8 cellular contexts compared by ENCODE assay signal in the genomic region with DNA sequence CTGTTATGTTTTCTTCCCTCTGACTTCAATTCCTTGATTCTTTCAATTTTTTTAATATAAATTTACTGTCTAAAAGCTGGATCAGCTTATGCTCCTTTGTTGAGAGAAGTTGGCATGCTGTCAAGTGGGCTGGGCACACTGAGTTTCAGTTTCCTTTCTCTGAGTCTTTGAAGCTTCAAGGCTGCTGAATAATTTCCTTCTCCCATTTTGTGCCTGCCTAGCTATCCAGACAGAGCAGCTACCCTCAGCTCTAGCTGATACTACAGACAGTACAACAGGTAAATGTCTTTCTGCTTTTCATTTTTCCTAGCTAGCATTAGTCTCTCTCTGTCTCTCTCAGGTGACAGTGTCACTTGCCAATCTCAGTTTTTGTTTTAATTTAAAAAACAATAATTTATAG. TPM values are rescaled to one million over a fixed set of nuclear protein-coding genes. Genes with fewer than 3 reads are reported as not detected.
DNase-seq lines count a peak whose midpoint lies in the region; ATAC-seq, FAIRE-seq and TF ChIP-seq lines count a peak whose summit lies in the region.

A gene with protein sequence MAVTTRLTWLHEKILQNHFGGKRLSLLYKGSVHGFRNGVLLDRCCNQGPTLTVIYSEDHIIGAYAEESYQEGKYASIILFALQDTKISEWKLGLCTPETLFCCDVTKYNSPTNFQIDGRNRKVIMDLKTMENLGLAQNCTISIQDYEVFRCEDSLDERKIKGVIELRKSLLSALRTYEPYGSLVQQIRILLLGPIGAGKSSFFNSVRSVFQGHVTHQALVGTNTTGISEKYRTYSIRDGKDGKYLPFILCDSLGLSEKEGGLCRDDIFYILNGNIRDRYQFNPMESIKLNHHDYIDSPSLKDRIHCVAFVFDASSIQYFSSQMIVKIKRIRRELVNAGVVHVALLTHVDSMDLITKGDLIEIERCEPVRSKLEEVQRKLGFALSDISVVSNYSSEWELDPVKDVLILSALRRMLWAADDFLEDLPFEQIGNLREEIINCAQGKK (plus strand): TSS at position 204 of the 400 bp plus-strand sequence. CDS start 365 bp downstream, outside the sequence.

- H3K4me1 ChIP-seq in pancreas = peaks cover 0 to 11% (median 10%) of the 10 kb centered on the region in 3 donors
- H3K4me1 ChIP-seq in thymus (ENCODE audit: control insufficient read depth, insufficient read depth, low read length) = peaks cover 2% of the 10 kb centered on the region

- H3K27me3 Mint-ChIP-seq in activated T-cell treated with anti-CD3 and anti-CD28 coated beads, Interleukin-2, amount 50 U/mL, for 4 hours (ENCODE audit: low read depth) = no peaks in the 10 kb centered on the region

- intact Hi-C loops in pancreas (cut with DNase I) = no loop called here

- peak; percentile 85 for FAIRE-seq in pancreas (lab: Jason Lieb, UNC)

- H3K36me3 Mint-ChIP-seq in activated T-cell treated with anti-CD3 and anti-CD28 coated beads, Interleukin-2, amount 50 U/mL, for 4 hours (ENCODE audit: insufficient read depth) = peaks cover 19% of the 10 kb centered on the region

- peak; percentile 70 for DNase-seq in NCI-H460 (ENCODE audit: extremely low read depth, low read depth)
- peak; percentile 61 for DNase-seq in activated T-cell treated with anti-CD3 and anti-CD28 coated beads, Interleukin-2, amount 50 U/mL, for 4 hours
- DNase-seq in fibroblast of mammary gland (ENCODE audit: low read depth) = peak; percentile 85
- peak; percentile 53 to 81 (median 74) for DNase-seq in pancreas
- no peak for DNase-seq in GOT3 (lab: John Stamatoyannopoulos, UW)

- H3K36me3 ChIP-seq in pancreas (no peaks in the 10 kb centered on the region), thymus (ENCODE audit: control insufficient read depth, insufficient read depth) (no peaks in the 10 kb centered on the region)

- peak within 1 kb of the TSS; percentile 87 for H3K4me3 Mint-ChIP-seq in activated T-cell treated with anti-CD3 and anti-CD28 coated beads, Interleukin-2, amount 50 U/mL, for 4 hours

- peaks cover 11% of the 10 kb centered on the region for H3K9me3 Mint-ChIP-seq in activated T-cell treated with anti-CD3 and anti-CD28 coated beads, Interleukin-2, amount 50 U/mL, for 4 hours

- ATAC-seq in GM18499 (IDR thresholded peaks at IDR 0.05; ENCODE audit: insufficient read depth, unreplicated experiment) = peak; percentile 86
- peak; percentile 84 for ATAC-seq in HG02840 (IDR thresholded peaks at IDR 0.05; ENCODE audit: low FRiP score, unreplicated experiment)
- peak; percentile 83 to 86 for ATAC-seq in activated T-cell treated with anti-CD3 and anti-CD28 coated beads, Interleukin-2, amount 50 U/mL, for 4 hours
- ATAC-seq in pancreas = peak; percentile 93 to 98 (median 96)

- H3K27ac ChIP-seq in pancreas = peak within 1 kb of the TSS in 2 of 4 donors; percentile 20 to 73
- peak within 1 kb of the TSS; percentile 80 for H3K27ac ChIP-seq in thymus (ENCODE audit: low read depth)

- TF ChIP-seq CTCF in fibroblast of mammary gland (conservative IDR thresholded peaks at IDR 0.05; ENCODE audit: control insufficient read depth, insufficient read depth, low read depth, low read length) (no peak), pancreas (IDR thresholded peaks at IDR 0.05) (no peak)

- no peaks in the 10 kb centered on the region for H3K27me3 ChIP-seq in pancreas
- no peaks in the 10 kb centered on the region for H3K27me3 ChIP-seq in thymus (ENCODE audit: control insufficient read depth, insufficient read depth)

- H3K9me3 ChIP-seq in pancreas = no peaks in the 10 kb centered on the region
- H3K9me3 ChIP-seq in thymus (ENCODE audit: control insufficient read depth) = no peaks in the 10 kb centered on the region

- H3K4me1 Mint-ChIP-seq in activated T-cell treated with anti-CD3 and anti-CD28 coated beads, Interleukin-2, amount 50 U/mL, for 4 hours (ENCODE audit: low read depth) = peaks cover 74% of the 10 kb centered on the region

- H3K4me3 ChIP-seq in fibroblast of mammary gland (ENCODE audit: control insufficient read depth, low read depth, low read length) (peak within 1 kb of the TSS; percentile 47), pancreas (peak within 1 kb of the TSS in 3 of 4 donors; percentile 2 to 37 (median 31)), thymus (ENCODE audit: low read length) (peak within 1 kb of the TSS; percentile 46)

RNA-seq across cellular contexts. Expression of the gene that starts here (rescaled TPM):
- 16.9 and 17.8 TPM in 2 replicates for total RNA-seq in NCI-H460 (2014; rRNA removed; shearing (Covaris generic))
- 38.0 and 51.5 TPM in 2 replicates for polyA plus RNA-seq in NCI-H460 (2014; cell fraction: nucleus; rRNA removed)
- 10 to 100 TPM in 1 of 3 donors, 1 to 10 TPM in 2; 4.4 to 16.6 (median 7.2) TPM for total RNA-seq in activated T-cell treated with anti-CD3 and anti-CD28 coated beads, Interleukin-2, amount 50 U/mL, for 4 hours
- 10 to 100 TPM in 1 of 6 donors, 1 to 10 TPM in 5; 2.5 to 13.9 (median 6.8) TPM for total RNA-seq in pancreas
- polyA plus RNA-seq in pancreas = 10 to 100 TPM; 14.0 to 17.6 TPM
- 124 TPM for polyA plus RNA-seq in thymus
